In the genomic region with DNA sequence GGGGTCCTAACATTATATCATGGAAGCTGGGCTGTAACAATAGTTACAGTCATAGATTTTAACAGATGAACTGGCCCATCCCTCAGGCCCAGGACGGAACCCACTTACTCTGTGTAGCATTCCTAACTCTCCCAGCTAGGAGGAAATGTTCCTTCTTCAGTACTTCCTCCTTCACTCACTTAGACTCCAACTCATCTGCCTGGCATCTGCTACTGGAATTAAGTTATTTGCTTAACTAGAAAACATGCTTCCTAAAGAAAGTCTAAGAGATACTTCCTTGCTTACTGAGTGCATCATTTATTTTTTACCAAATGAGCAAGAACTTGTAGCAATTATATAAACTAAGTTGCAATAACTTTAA, we compare ENCODE assay signal across 13 cellular contexts. TPM values are rescaled to one million over a fixed set of nuclear protein-coding genes. Genes with fewer than 3 reads are reported as not detected.
DNase-seq lines count a peak whose midpoint lies in the region; ATAC-seq and TF ChIP-seq lines count a peak whose summit lies in the region.
"Had no signal": no experiment of that assay in that cellular context is flagged by ENCODE, and none has a peak within 500 bp of the region (broad histone marks: within the 10 kb centered on the region; RNA-seq: fewer than 3 reads in every experiment).

No MANE protein-coding gene starts in this region.

- H3K79me2 ChIP-seq in PC-3 (ENCODE audit: low read length), result peaks cover 74% of the 10 kb centered on the region

- peaks cover 22% of the 10 kb centered on the region for H3K4me1 ChIP-seq in PC-3 (ENCODE audit: insufficient read depth, low read length)

- POLR2A ChIA-PET in PC-3 (lab: Charles Lee; ENCODE audit: unreplicated experiment), result interaction anchor here (0.5 to 0.6 kb wide), 2 partner anchors 11 to 13 kb away, joined by 4 read pairs; no protein-coding TSS in a partner anchor

- H2AFZ ChIP-seq in PC-3 (ENCODE audit: low read length), result no peak overlapping the region

- H3K36me3 ChIP-seq in PC-3 (ENCODE audit: low read depth, low read length), result peaks cover 11% of the 10 kb centered on the region; the same call in 1 of the 2 replicates

- no peak overlapping the region for H3K27ac ChIP-seq in PC-3 (ENCODE audit: low read length)

- ATAC-seq in PC-3 (peak; percentile 93), GM21423 (IDR thresholded peaks at IDR 0.05; ENCODE audit: unreplicated experiment) (no peak), HG03342 (IDR thresholded peaks at IDR 0.05; ENCODE audit: unreplicated experiment) (no peak), GM21723 (IDR thresholded peaks at IDR 0.05; ENCODE audit: unreplicated experiment) (no peak), HG03095 (IDR thresholded peaks at IDR 0.05; ENCODE audit: unreplicated experiment) (no peak)

- H3K4me3 ChIP-seq in PC-3 (ENCODE audit: low read length) (no peak overlapping the region), epithelial cell of esophagus (ENCODE audit: low read length) (no peak overlapping the region)

- H3F3A ChIP-seq in PC-3 (ENCODE audit: low read length, unreplicated experiment), result no peaks in the 10 kb centered on the region

- peak; percentile 63 for DNase-seq in AG08395 (ENCODE audit: low spot score)
- DNase-seq in PC-3, result peak; percentile 73
- DNase-seq in epithelial cell of esophagus (ENCODE audit: low read depth), result peak; percentile 76
- DNase-seq in myocyte (ENCODE audit: low read depth), result peak; percentile 12
- DNase-seq: activated T-cell treated with anti-CD3 and anti-CD28 coated beads, Interleukin-2, amount 50 U/mL, for 1 hour; CD8-positive, alpha-beta memory T cell; Karpas-422; kidney; NCI-H82 had no signal

- H3K9me2 ChIP-seq in PC-3 (replicated peaks; ENCODE audit: low read length), result no peaks in the 10 kb centered on the region

- no peaks in the 10 kb centered on the region for H3K27me3 ChIP-seq in PC-3 (ENCODE audit: low read length)

- H3K9me3 ChIP-seq in PC-3 (ENCODE audit: low read length), result no peaks in the 10 kb centered on the region

- peak overlapping the region; percentile 15 for H3K4me2 ChIP-seq in PC-3 (ENCODE audit: low read length)

- no TSS peak for BruUV-seq in PC-3 (replicated peaks; lab: Mats Ljungman, UMichigan)

- intact Hi-C loops in PC-3 (cut with micrococcal nuclease), result no loop called here

- peaks cover 15% of the 10 kb centered on the region; the same call in 1 of the 2 replicates for H4K20me1 ChIP-seq in PC-3 (ENCODE audit: low read length)

- CTCF ChIA-PET in PC-3 (lab: Charles Lee), result interaction anchor here (1.1 to 1.3 kb wide), 3 partner anchors 31 to 204 kb away, joined by 3 to 5 read pairs (median 3); no protein-coding TSS in a partner anchor

- TF ChIP-seq CTCF in PC-3 (conservative IDR thresholded peaks at IDR 0.05; ENCODE audit: low read depth, low read length) (no peak), epithelial cell of esophagus (IDR thresholded peaks at IDR 0.05; ENCODE audit: insufficient read depth, low read depth, low read length, missing control alignments) (no peak)

- no peak overlapping the region for H3K9ac ChIP-seq in PC-3 (ENCODE audit: low read length)

RNA-seq across cellular contexts. Expression of a gene that starts 20.5 kb away (rescaled TPM):
- total RNA-seq in PC-3 (2014; rRNA removed) (50.1 and 54.7 TPM in 2 replicates), myocyte (5.5 and 7.8 TPM in 2 replicates)
- 6.8 TPM for polyA plus RNA-seq in myocyte (2012)

Comparison
In these comparisons a context has a peak if more than half of its experiments do, and no peak if none do; other contexts are left out.
1. DNase-seq: peak in every context shown above with its lines; median percentile 76 in epithelial cell of esophagus; 73 in PC-3; 63 in AG08395; 12 in myocyte.